In the genomic region with DNA sequence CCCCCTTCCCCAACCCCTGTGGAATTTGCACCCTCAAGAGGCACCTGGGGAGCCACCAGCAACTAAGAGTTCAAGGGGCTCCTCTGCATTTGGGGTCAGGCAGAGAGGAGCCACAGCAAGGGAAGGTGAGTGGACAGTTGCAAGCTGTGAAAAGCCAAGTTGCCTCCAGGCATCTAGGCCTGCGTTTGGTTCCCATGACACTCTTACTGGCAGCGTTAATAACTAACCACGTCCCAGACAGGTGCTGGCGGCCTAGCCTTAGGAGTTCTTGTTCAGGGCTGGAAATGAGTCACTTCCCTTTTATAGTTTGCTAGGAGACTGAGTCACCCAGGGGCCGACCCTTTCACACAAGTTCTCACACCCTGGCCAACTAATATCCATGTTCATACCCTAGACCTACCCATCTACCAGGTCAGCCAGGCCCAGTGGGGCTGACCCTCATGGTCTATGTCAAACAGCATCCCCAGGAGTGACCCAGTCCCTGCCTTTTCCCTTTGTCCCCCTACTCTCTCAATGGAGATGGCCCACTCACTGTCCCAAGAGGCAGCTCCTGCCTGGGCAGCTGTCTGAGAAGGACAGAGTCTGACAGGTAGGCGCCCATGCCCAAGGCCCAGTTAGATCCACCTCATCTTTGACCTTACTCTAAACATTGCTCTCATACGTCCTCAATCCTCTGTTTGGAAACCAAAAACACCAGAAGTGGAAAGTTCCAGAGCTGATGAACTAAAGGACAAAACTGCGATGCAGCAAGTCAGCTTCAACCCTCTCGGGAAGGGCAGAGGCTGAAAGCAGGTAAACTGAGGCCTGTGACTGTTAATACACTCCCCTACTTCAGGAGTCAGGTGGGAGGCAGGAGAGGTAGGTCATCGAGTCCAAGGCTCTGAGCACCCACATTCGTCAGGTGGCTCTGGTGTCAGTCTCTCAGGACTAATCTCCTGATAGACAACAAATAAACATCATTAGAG, we compare ENCODE assay signal across 8 cellular contexts.
DNase-seq lines count a peak whose midpoint lies in the region; ATAC-seq and TF ChIP-seq lines count a peak whose summit lies in the region.

No MANE protein-coding gene starts in this region.

- H3K4me3 Mint-ChIP-seq in activated CD4-positive, alpha-beta T cell treated with anti-CD3 and anti-CD28 coated beads, Interleukin-2, amount 10 ng/mL, durations not matched to agents 24 days and 14 days: no peak overlapping the region

- peaks cover 0 to 5% of the 10 kb centered on the region in 2 donors for H3K4me1 ChIP-seq in right atrium auricular region

- TF ChIP-seq CTCF in right atrium auricular region (IDR thresholded peaks at IDR 0.05): no peak

- H3K27me3 ChIP-seq in right atrium auricular region: no peaks in the 10 kb centered on the region

- ATAC-seq in GM21825 (IDR thresholded peaks at IDR 0.05; ENCODE audit: unreplicated experiment): peak; percentile 53

- DNase-seq in activated CD4-positive, alpha-beta T cell treated with anti-CD3 and anti-CD28 coated beads for 48 hours: peak; percentile 65
- DNase-seq in activated CD4-positive, alpha-beta T cell treated with anti-CD3 and anti-CD28 coated beads for 1 hour: no peak
- DNase-seq in KG1 (lab: John Stamatoyannopoulos, UW) (peak; percentile 15), right atrium auricular region (ENCODE audit: low spot score) (peak; percentile 60), NCI-H510A (lab: John Stamatoyannopoulos, UW) (no peak)
- DNase-seq in activated CD4-positive, alpha-beta T cell treated with anti-CD3 and anti-CD28 coated beads, Interleukin-2, amount 10 ng/mL, durations not matched to agents 24 days and 14 days: peak; percentile 64
- peak; percentile 23 to 30 for DNase-seq in stimulated activated CD8-positive, alpha-beta memory T cell treated with anti-CD3 and anti-CD28 coated beads, Interleukin-15, amount 100 ng/mL, for 48 hours (ENCODE audit: low read depth in 2 of 2)

- H3K36me3 ChIP-seq in right atrium auricular region: no peaks in the 10 kb centered on the region

- H3K27ac ChIP-seq in right atrium auricular region: no peak overlapping the region

- no peaks in the 10 kb centered on the region for H3K27me3 Mint-ChIP-seq in activated CD4-positive, alpha-beta T cell treated with anti-CD3 and anti-CD28 coated beads, Interleukin-2, amount 10 ng/mL, durations not matched to agents 24 days and 14 days

- H3K9me3 Mint-ChIP-seq in activated CD4-positive, alpha-beta T cell treated with anti-CD3 and anti-CD28 coated beads, Interleukin-2, amount 10 ng/mL, durations not matched to agents 24 days and 14 days: peaks cover 13% of the 10 kb centered on the region

- peaks cover 3% of the 10 kb centered on the region for H3K36me3 Mint-ChIP-seq in activated CD4-positive, alpha-beta T cell treated with anti-CD3 and anti-CD28 coated beads, Interleukin-2, amount 10 ng/mL, durations not matched to agents 24 days and 14 days (ENCODE audit: low read depth)

- intact Hi-C loops in activated CD4-positive, alpha-beta T cell treated with anti-CD3 and anti-CD28 coated beads, Interleukin-2, amount 10 ng/mL, durations not matched to agents 24 days and 14 days (cut with micrococcal nuclease): no loop called here

- no peak overlapping the region for H3K4me3 ChIP-seq in right atrium auricular region

- H3K9me3 ChIP-seq in right atrium auricular region: peaks cover 10 to 26% of the 10 kb centered on the region in 2 donors

- peaks cover 8% of the 10 kb centered on the region for H3K4me1 Mint-ChIP-seq in activated CD4-positive, alpha-beta T cell treated with anti-CD3 and anti-CD28 coated beads, Interleukin-2, amount 10 ng/mL, durations not matched to agents 24 days and 14 days

- no peak overlapping the region for H3K27ac Mint-ChIP-seq in activated CD4-positive, alpha-beta T cell treated with anti-CD3 and anti-CD28 coated beads, Interleukin-2, amount 10 ng/mL, durations not matched to agents 24 days and 14 days

Comparison
In these comparisons a context has a peak if more than half of its experiments do, and no peak if none do; other contexts are left out.
1. DNase-seq: peak in activated CD4-positive, alpha-beta T cell treated with anti-CD3 and anti-CD28 coated beads for 48 hours (single experiment), KG1 (single experiment), activated CD4-positive, alpha-beta T cell treated with anti-CD3 and anti-CD28 coated beads, Interleukin-2, amount 10 ng/mL, durations not matched to agents 24 days and 14 days (single experiment), right atrium auricular region (single experiment) and stimulated activated CD8-positive, alpha-beta memory T cell treated with anti-CD3 and anti-CD28 coated beads, Interleukin-15, amount 100 ng/mL, for 48 hours (2 of 2); none in activated CD4-positive, alpha-beta T cell treated with anti-CD3 and anti-CD28 coated beads for 1 hour (single experiment) and NCI-H510A (single experiment).